In genomic region chr3:102206506-102207145, GRCh38 we compare ENCODE assay signal across 11 cellular contexts.
DNase-seq lines count a peak whose midpoint lies in the region; TF ChIP-seq lines count a peak whose summit lies in the region.
"Had no signal": no experiment of that assay in that cellular context is flagged by ENCODE, and none has a peak within 500 bp of the region (broad histone marks: within the 10 kb centered on the region; RNA-seq: fewer than 3 reads in every experiment).

No MANE protein-coding gene starts in this region.

- BruUV-seq in Caco-2 (replicated peaks; lab: Mats Ljungman, UMichigan): no TSS peak

- H3K4me3 Mint-ChIP-seq in glutamatergic neuron (ENCODE audit: unreplicated experiment): no peak overlapping the region
- no peak overlapping the region for H3K4me3 Mint-ChIP-seq in Caco-2 (ENCODE audit: unreplicated experiment)
- H3K4me3 Mint-ChIP-seq: activated CD4-positive, alpha-beta T cell treated with anti-CD3 and anti-CD28 coated beads, Interleukin-2, amount 10 ng/mL, durations not matched to agents 7 days and 5 days; nephron had no signal

- DNase-seq in A172 (ENCODE audit: low spot score): peak; percentile 4
- DNase-seq in MG63: peak; percentile 77
- peak; percentile 31 to 39 for DNase-seq in erythroblast (lab: John Stamatoyannopoulos, UW)
- DNase-seq in mucosa of gallbladder (ENCODE audit: low spot score): peak; percentile 67
- DNase-seq in glutamatergic neuron: no peak
- DNase-seq in SHP77 treated with DMSO at 0.1 percent for 48 hours (lab: John Stamatoyannopoulos, UW): no peak
- no peak for DNase-seq in Caco-2
- DNase-seq in NCI-H2029 (lab: John Stamatoyannopoulos, UW): no peak
- DNase-seq: activated CD4-positive, alpha-beta T cell treated with anti-CD3 and anti-CD28 coated beads, Interleukin-2, amount 10 ng/mL, durations not matched to agents 7 days and 5 days; NCI-H526 had no signal

- H3K4me1 Mint-ChIP-seq in glutamatergic neuron (ENCODE audit: low read depth, unreplicated experiment) (peaks cover 7% of the 10 kb centered on the region), Caco-2 (ENCODE audit: low read depth, unreplicated experiment) (no peaks in the 10 kb centered on the region)
- H3K4me1 Mint-ChIP-seq: activated CD4-positive, alpha-beta T cell treated with anti-CD3 and anti-CD28 coated beads, Interleukin-2, amount 10 ng/mL, durations not matched to agents 7 days and 5 days had no signal

- no peak for TF ChIP-seq CTCF in glutamatergic neuron (IDR thresholded peaks at IDR 0.05; ENCODE audit: partially characterized antibody, unreplicated experiment)
- TF ChIP-seq CTCF in Caco-2 (IDR thresholded peaks at IDR 0.05; ENCODE audit: insufficient read depth in 1 of 2, low read depth in 1 of 2, low read length in 1 of 2, severe bottlenecking in 1 of 2, unreplicated experiment in 1 of 2): no peak

- CTCF ChIA-PET in Caco-2 (lab: Charles Lee): no interaction called here

- POLR2A ChIA-PET in Caco-2 (lab: Charles Lee): no interaction called here

- no peaks in the 10 kb centered on the region for H3K9me3 Mint-ChIP-seq in glutamatergic neuron (ENCODE audit: unreplicated experiment)
- H3K9me3 Mint-ChIP-seq in Caco-2 (ENCODE audit: unreplicated experiment): peaks cover 16% of the 10 kb centered on the region

- no peaks in the 10 kb centered on the region for H3K4me1 ChIP-seq in Caco-2

- H3K36me3 Mint-ChIP-seq in glutamatergic neuron (ENCODE audit: unreplicated experiment) (no peaks in the 10 kb centered on the region), Caco-2 (ENCODE audit: insufficient read depth, unreplicated experiment) (no peaks in the 10 kb centered on the region)

- H3K4me3 ChIP-seq in MG63 (no peak overlapping the region), Caco-2 (ENCODE audit: low read depth, low read length) (no peak overlapping the region)

- TF ChIP-seq POLR2A in erythroblast (IDR thresholded peaks at IDR 0.05; ENCODE audit: low read length): no peak

- no peaks in the 10 kb centered on the region for H3K27me3 ChIP-seq in MG63
- H3K27me3 ChIP-seq in Caco-2 (replicated peaks; ENCODE audit: control insufficient read depth, insufficient read depth, low read length): no peaks in the 10 kb centered on the region

- no peaks in the 10 kb centered on the region for H3K9me3 ChIP-seq in MG63
- no peaks in the 10 kb centered on the region for H3K9me3 ChIP-seq in Caco-2

- H3K36me3 ChIP-seq in MG63 (no peaks in the 10 kb centered on the region), Caco-2 (ENCODE audit: control insufficient read depth, insufficient read depth, low read length) (no peaks in the 10 kb centered on the region)

- H3K27me3 Mint-ChIP-seq in glutamatergic neuron (ENCODE audit: unreplicated experiment): peaks cover 2% of the 10 kb centered on the region
- no peaks in the 10 kb centered on the region for H3K27me3 Mint-ChIP-seq in Caco-2 (ENCODE audit: insufficient read depth, unreplicated experiment)
- H3K27me3 Mint-ChIP-seq: activated CD4-positive, alpha-beta T cell treated with anti-CD3 and anti-CD28 coated beads, Interleukin-2, amount 10 ng/mL, durations not matched to agents 7 days and 5 days had no signal

- intact Hi-C loops in Caco-2 (cut with micrococcal nuclease; ENCODE audit: unreplicated experiment): no loop called here

- H3K27ac Mint-ChIP-seq in glutamatergic neuron (ENCODE audit: unreplicated experiment) (no peak overlapping the region), Caco-2 (ENCODE audit: unreplicated experiment) (no peak overlapping the region)
- H3K27ac Mint-ChIP-seq: activated CD4-positive, alpha-beta T cell treated with anti-CD3 and anti-CD28 coated beads, Interleukin-2, amount 10 ng/mL, durations not matched to agents 7 days and 5 days; nephron had no signal

Comparison
In these comparisons a context has a peak if more than half of its experiments do, and no peak if none do; other contexts are left out.
1. DNase-seq: peak in A172 (single experiment), MG63 (single experiment), erythroblast (2 of 2) and mucosa of gallbladder (single experiment); none in glutamatergic neuron (single experiment), SHP77 treated with DMSO at 0.1 percent for 48 hours (single experiment), Caco-2 (0 of 2) and NCI-H2029 (single experiment).